ENCODE assay signal across 22 cellular contexts in genomic region chr2:152221870-152222269, GRCh38. TPM values are rescaled to one million over a fixed set of nuclear protein-coding genes. Genes with fewer than 3 reads are reported as not detected.
DNase-seq lines count a peak whose midpoint lies in the region; ATAC-seq and TF ChIP-seq lines count a peak whose summit lies in the region.
"Had no signal": no experiment of that assay in that cellular context is flagged by ENCODE, and none has a peak within 500 bp of the region (broad histone marks: within the 10 kb centered on the region; RNA-seq: fewer than 3 reads in every experiment).

No MANE protein-coding gene starts in this region.

- H3K27me3 ChIP-seq in left ventricle myocardium inferior (ENCODE audit: low read depth): no peaks in the 10 kb centered on the region
- H3K27me3 ChIP-seq in layer of hippocampus (ENCODE audit: control insufficient read depth, insufficient read depth, low read length): no peaks in the 10 kb centered on the region
- H3K27me3 ChIP-seq in psoas muscle (ENCODE audit: insufficient read depth in 3 of 3, low read length in 2 of 3): no peaks in the 10 kb centered on the region
- H3K27me3 ChIP-seq: esophagus squamous epithelium had no signal

- DNase-seq in left ventricle myocardium inferior (no peak), left ventricle myocardium superior (no peak), psoas muscle (no peak), NCI-H1105 (lab: John Stamatoyannopoulos, UW) (no peak)
- DNase-seq in activated CD4-positive, alpha-beta T cell treated with anti-CD3 and anti-CD28 coated beads, Interleukin-2, amount 50 U/mL, for 4 hours: no peak
- DNase-seq: 8988T; activated CD8-positive, alpha-beta memory T cell treated with anti-CD3 and anti-CD28 coated beads, Interleukin-2, amount 10 ng/mL, durations not matched to agents 7 days and 5 days; activated gamma-delta T cell; CD4-positive, CD25-positive, alpha-beta regulatory T cell; DND-41; esophagus squamous epithelium; NCI-H1092 treated with DMSO at 0.1 percent for 48 hours; NK-92 treated with Interleukin-12 subunit alpha and Interleukin-12 subunit beta, amount 100 ng/mL, for 24 hours; Right ventricle myocardium superior; T-helper 17 cell; trophoblast cell had no signal

- H3K9me3 ChIP-seq in left ventricle myocardium inferior (replicated peaks) (no peaks in the 10 kb centered on the region), psoas muscle (no peaks in the 10 kb centered on the region)
- H3K9me3 ChIP-seq: esophagus squamous epithelium had no signal

- TF ChIP-seq CTCF in left ventricle myocardium inferior (IDR thresholded peaks at IDR 0.05; ENCODE audit: borderline replicate concordance): no peak
- no peak for TF ChIP-seq CTCF in psoas muscle (IDR thresholded peaks at IDR 0.05)

- peak overlapping the region; percentile 11 for H3K27ac ChIP-seq in left ventricle myocardium inferior (replicated peaks)
- peak overlapping the region; percentile 48 for H3K27ac ChIP-seq in cingulate gyrus (ENCODE audit: low read depth, low read length)
- H3K27ac ChIP-seq in layer of hippocampus (ENCODE audit: low read depth, low read length): peak overlapping the region; percentile 30
- no peak overlapping the region for H3K27ac ChIP-seq in psoas muscle
- H3K27ac ChIP-seq: parathyroid adenoma had no signal

- intact Hi-C loops in left ventricle myocardium inferior (cut with micrococcal nuclease) (no loop called here), left ventricle myocardium superior (cut with micrococcal nuclease) (no loop called here), psoas muscle (cut with DNase I) (no loop called here)

- H3K4me1 ChIP-seq in left ventricle myocardium inferior (peaks cover 20% of the 10 kb centered on the region), psoas muscle (peaks cover 9% of the 10 kb centered on the region)
- H3K4me1 ChIP-seq: parathyroid adenoma had no signal

- WGBS in psoas muscle, 3 donors: 70 to 76% (median 71%) methylated on average over 4 of the region's 4 CpGs

- ATAC-seq in left ventricle myocardium superior (no peak), psoas muscle (no peak), HG03432 (IDR thresholded peaks at IDR 0.05; ENCODE audit: unreplicated experiment) (no peak)
- ATAC-seq: activated CD8-positive, alpha-beta memory T cell treated with anti-CD3 and anti-CD28 coated beads, Interleukin-2, amount 10 ng/mL, durations not matched to agents 7 days and 5 days; K562; left lobe of liver; T-helper 17 cell had no signal

- no peaks in the 10 kb centered on the region for H3K36me3 ChIP-seq in left ventricle myocardium inferior
- no peaks in the 10 kb centered on the region for H3K36me3 ChIP-seq in psoas muscle (ENCODE audit: insufficient read depth in 1 of 2, low read depth in 1 of 2)
- H3K36me3 ChIP-seq: esophagus squamous epithelium had no signal

- H3K4me3 ChIP-seq in left ventricle myocardium inferior: no peak overlapping the region
- no peak overlapping the region for H3K4me3 ChIP-seq in psoas muscle
- H3K4me3 ChIP-seq: esophagus squamous epithelium, K562 had no signal

RNA-seq across cellular contexts. Expression of gene STAM2, which starts 46.3 kb away (rescaled TPM):
- 27.8 TPM for total RNA-seq in left ventricle myocardium inferior
- total RNA-seq in left ventricle myocardium superior: 24.1 TPM
- 10 to 100 TPM; 15.5 to 21.1 (median 18.0) TPM for total RNA-seq in psoas muscle
- polyA plus RNA-seq in psoas muscle: 10 to 100 TPM in 2 of 3 donors, 1 to 10 TPM in 1; 6.8 to 15.5 (median 11.4) TPM
